ENCODE assay signal across 8 cellular contexts in the genomic region with DNA sequence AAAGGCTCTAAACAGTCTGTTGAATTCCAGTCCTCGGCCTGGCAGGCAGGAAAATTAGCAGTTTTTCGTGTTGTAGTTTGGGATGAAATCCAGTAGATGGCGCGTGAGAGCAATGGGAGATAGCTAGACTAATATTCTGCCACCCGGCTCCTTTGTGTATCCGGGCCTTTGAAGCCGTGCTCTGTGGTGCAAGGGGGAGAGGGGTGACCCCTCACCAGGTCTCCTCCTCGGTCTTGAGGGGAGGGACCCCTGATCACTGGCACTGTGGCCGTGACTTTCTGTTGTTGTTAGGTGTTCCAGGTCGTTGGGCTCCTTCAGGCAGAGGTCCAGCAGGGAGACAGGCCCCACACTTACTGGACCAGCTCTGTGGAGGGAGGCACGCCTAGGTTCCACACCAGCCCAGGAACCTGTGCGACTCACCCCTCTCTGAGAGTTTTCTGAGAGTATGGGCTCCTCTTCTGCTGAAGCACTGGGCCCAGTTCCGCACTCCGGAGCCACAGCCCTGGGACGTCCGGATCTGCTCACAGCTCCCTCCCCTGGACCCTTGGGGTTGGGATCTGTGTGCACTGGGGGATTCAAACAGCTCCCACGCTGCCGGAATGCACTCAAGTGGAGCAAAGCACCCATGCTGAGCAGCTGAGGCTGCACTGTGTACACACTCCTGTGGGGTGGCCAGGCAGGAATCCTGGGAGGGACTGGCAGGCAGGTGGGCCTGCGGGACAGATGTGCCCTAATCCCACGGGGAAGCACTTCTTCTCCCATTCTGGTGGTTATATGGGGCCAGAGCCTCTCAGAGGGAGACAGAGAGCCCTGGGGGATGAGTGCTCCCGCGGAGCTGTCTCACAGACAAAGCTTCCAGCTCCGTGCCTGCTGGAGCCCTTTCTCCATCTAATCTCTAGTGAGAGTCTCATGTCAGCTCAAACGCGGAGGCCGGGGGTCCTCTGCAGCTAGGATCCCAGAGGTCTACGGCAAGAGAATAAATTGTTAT. TPM values are rescaled to one million over a fixed set of nuclear protein-coding genes. Genes with fewer than 3 reads are reported as not detected.
DNase-seq lines count a peak whose midpoint lies in the region; ATAC-seq, FAIRE-seq and TF ChIP-seq lines count a peak whose summit lies in the region.

No MANE protein-coding gene starts in this region.

- no peak overlapping the region for H3K27ac Mint-ChIP-seq in activated naive CD4-positive, alpha-beta T cell treated with anti-CD3 and anti-CD28 coated beads, Interleukin-2, amount 50 U/mL, for 72 hours

- FAIRE-seq in pancreas (lab: Jason Lieb, UNC), result peak; percentile 60

- no peaks in the 10 kb centered on the region for H3K36me3 ChIP-seq in pancreas

- H3K4me1 ChIP-seq in pancreas, result no peaks in the 10 kb centered on the region

- 34 to 36% methylated on average over 27 of the region's 27 CpGs for WGBS in pancreas, 2 donors

- no peaks in the 10 kb centered on the region for H3K36me3 Mint-ChIP-seq in activated naive CD4-positive, alpha-beta T cell treated with anti-CD3 and anti-CD28 coated beads, Interleukin-2, amount 50 U/mL, for 72 hours

- H3K27ac ChIP-seq in 22Rv1 (no peak overlapping the region), pancreas (no peak overlapping the region)

- ATAC-seq in GM18502 (IDR thresholded peaks at IDR 0.05; ENCODE audit: poor library complexity, unreplicated experiment) (peak; percentile 57), pancreas (peak; percentile 71 to 95 (median 88)), HG03095 (IDR thresholded peaks at IDR 0.05; ENCODE audit: unreplicated experiment) (no peak)
- peak; percentile 46 to 49 for ATAC-seq in activated naive CD4-positive, alpha-beta T cell treated with anti-CD3 and anti-CD28 coated beads, Interleukin-2, amount 50 U/mL, for 72 hours

- no peaks in the 10 kb centered on the region for H3K9me3 ChIP-seq in pancreas

- intact Hi-C loops in head of caudate nucleus (cut with DNase I) (no loop called here), pancreas (cut with DNase I) (no loop called here)

- TF ChIP-seq CTCF in 22Rv1 (IDR thresholded peaks at IDR 0.05) (peak; percentile 90), pancreas (IDR thresholded peaks at IDR 0.05) (peak; percentile 66 to 82 (median 74))

- no peak overlapping the region for H3K4me3 ChIP-seq in pancreas

- no peaks in the 10 kb centered on the region for H3K27me3 ChIP-seq in pancreas

- H3K9me3 Mint-ChIP-seq in activated naive CD4-positive, alpha-beta T cell treated with anti-CD3 and anti-CD28 coated beads, Interleukin-2, amount 50 U/mL, for 72 hours, result peaks cover 0 to 6% of the 10 kb centered on the region in 2 donors

- DNase-seq in NCI-H1048 (lab: John Stamatoyannopoulos, UW), result peak; percentile 61
- peak; percentile 80 for DNase-seq in SK-N-DZ (ENCODE audit: low spot score)
- peak in 1 of 2 donors; percentile 63 for DNase-seq in activated naive CD4-positive, alpha-beta T cell treated with anti-CD3 and anti-CD28 coated beads, Interleukin-2, amount 50 U/mL, for 72 hours (ENCODE audit: low spot score in 2 of 2)
- DNase-seq in head of caudate nucleus, result peak in 37 of 42 donors; percentile 6 to 84 (median 57)
- peak in 5 of 6 donors; percentile 30 to 68 (median 33) for DNase-seq in pancreas

RNA-seq across cellular contexts. Expression of a gene that starts 8.8 kb away (rescaled TPM):
- polyA plus RNA-seq in SK-N-DZ (2014; cell fraction: cytosol; rRNA removed), result not detected in 2 replicates
- not detected in 2 replicates for polyA plus RNA-seq in SK-N-DZ (2014; cell fraction: nucleus; rRNA removed)
- not detected for total RNA-seq in activated naive CD4-positive, alpha-beta T cell treated with anti-CD3 and anti-CD28 coated beads, Interleukin-2, amount 50 U/mL, for 72 hours
- 1 to 10 TPM in 1 of 6 donors, not detected in 5; 1.6 TPM for total RNA-seq in pancreas
- under 1 TPM in 1 of 2 donors, not detected in 1; 0.07 TPM for polyA plus RNA-seq in pancreas

RNA-seq across cellular contexts. Expression of a gene that starts 30.6 kb away (rescaled TPM):
- not detected in 2 replicates for polyA plus RNA-seq in SK-N-DZ (2014; cell fraction: cytosol; rRNA removed)
- not detected in 2 replicates for polyA plus RNA-seq in SK-N-DZ (2014; cell fraction: nucleus; rRNA removed)
- total RNA-seq in activated naive CD4-positive, alpha-beta T cell treated with anti-CD3 and anti-CD28 coated beads, Interleukin-2, amount 50 U/mL, for 72 hours, result not detected
- 1 to 10 TPM in 1 of 6 donors, not detected in 5; 8.0 TPM for total RNA-seq in pancreas
- polyA plus RNA-seq in pancreas, result under 1 TPM in 1 of 2 donors, not detected in 1; 0.75 TPM
